Comparison of ENCODE assay signal across 8 cellular contexts in the genomic region with DNA sequence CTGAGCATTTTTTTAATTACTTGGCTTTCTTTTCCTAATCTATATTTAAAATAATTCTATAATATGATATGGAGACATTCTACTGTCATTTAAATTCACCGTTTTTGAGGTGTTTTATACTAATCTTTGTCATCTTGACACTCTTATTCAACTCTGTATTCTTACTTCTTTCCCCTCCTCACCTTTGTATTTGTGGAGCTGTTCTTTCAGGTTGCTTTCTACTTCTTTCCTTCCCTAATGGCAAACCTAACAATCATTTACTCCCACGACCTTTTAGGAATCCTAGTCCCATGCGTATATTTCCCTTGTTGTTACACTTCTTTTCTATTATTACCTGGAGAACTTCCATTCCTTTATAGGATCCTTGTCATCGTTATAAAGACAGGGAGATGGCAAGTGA.
DNase-seq lines count a peak whose midpoint lies in the region; ATAC-seq, FAIRE-seq and TF ChIP-seq lines count a peak whose summit lies in the region.
"Not testable (repeated sequence)": the region's sequence is repeated elsewhere in the genome, so short reads cannot be mapped to it uniquely, and the experiment has no call there.

No MANE protein-coding gene starts in this region.

- not testable (repeated sequence) for H3K27me3 Mint-ChIP-seq in stimulated activated memory B cell treated with anti-CD40 and anti-IgM and Interleukin-4, amounts not matched to agents 10 μg/mL and 1 μg/mL and 100 μg/mL, for 72 hours

- not testable (repeated sequence) for H3K4me2 ChIP-seq in A549; H1 (ENCODE audit: insufficient read depth in 1 of 2, low read depth in 2 of 2, low read length in 2 of 2)

- H3K56ac ChIP-seq in H1 (replicated peaks; ENCODE audit: insufficient read length, low read depth, low read length), result not testable (repeated sequence)

- not testable (repeated sequence) for H2BK15ac ChIP-seq in H1 (ENCODE audit: low read length)

- not testable (repeated sequence) for H2AFZ ChIP-seq in H1 (ENCODE audit: low read length)

- not testable (repeated sequence) for H4K20me1 ChIP-seq in H1 (replicated peaks in 1 of 2; ENCODE audit: control insufficient read depth in 1 of 2, insufficient read depth in 2 of 2, low read length in 2 of 2)

- not testable (repeated sequence) for TF ChIP-seq CTCF in A549 (IDR thresholded peaks at IDR 0.05); H1 (IDR thresholded peaks at IDR 0.05; ENCODE audit: control extremely low read depth in 1 of 3, insufficient read depth in 1 of 3, low read depth in 1 of 3, low read length in 3 of 3); thoracic aorta (IDR thresholded peaks at IDR 0.05); upper lobe of left lung (IDR thresholded peaks at IDR 0.05)

- POLR2A ChIA-PET in A549 (lab: Yijun Ruan, JAX); H1 (lab: Charles Lee; ENCODE audit: partially characterized antibody): not testable (repeated sequence)

- H2BK120ac ChIP-seq in H1 (replicated peaks; ENCODE audit: low read depth, low read length), result not testable (repeated sequence)

- not testable (repeated sequence) for H3K79me2 ChIP-seq in H1 (ENCODE audit: control insufficient read depth in 1 of 2, insufficient read depth in 2 of 2, low read length in 2 of 2)

- H2BK12ac ChIP-seq in H1 (ENCODE audit: low read depth, low read length), result not testable (repeated sequence)

- H3K4ac ChIP-seq in H1 (replicated peaks; ENCODE audit: insufficient read length, low read depth, low read length), result not testable (repeated sequence)

- 1% methylated on average over 4 of the region's 4 CpGs for WGBS in A549 (ENCODE audit: missing lambda C conversion rate)
- 32% methylated on average over 4 of the region's 4 CpGs; no CpG with 5 or more reads in 1 of the 2 experiments for WGBS in H1 (ENCODE audit: extremely low coverage in 1 of 2, insufficient coverage in 1 of 2, insufficient read length in 1 of 2, insufficient replicate concordance in 2 of 2, low coverage in 1 of 2, low lambda C conversion rate in 2 of 2, missing lambda C conversion rate in 1 of 2), 2 experiments
- WGBS in upper lobe of left lung, 2 donors, result 21 to 22% methylated on average over 3 to 4 of the region's 4 CpGs
- WGBS in aorta, 2 donors, result 25 to 27% methylated on average over 3 to 4 of the region's 4 CpGs

- CTCF ChIA-PET in A549 (lab: Yijun Ruan, JAX); H1 (lab: Charles Lee; ENCODE audit: partially characterized antibody): not testable (repeated sequence)

- not testable (repeated sequence) for H3K9me3 ChIP-seq in A549; H1 (ENCODE audit: insufficient read depth in 2 of 2, low read depth in 1 of 2, low read length in 1 of 2); thoracic aorta; upper lobe of left lung; aorta (ENCODE audit: control insufficient read depth, low read length)

- H3K9ac ChIP-seq in H1 (replicated peaks in 1 of 4; ENCODE audit: extremely low read depth in 1 of 4, low read depth in 3 of 4, low read length in 3 of 4), result not testable (repeated sequence)

- not testable (repeated sequence) for H3K18ac ChIP-seq in H1 (ENCODE audit: extremely low read depth, low read length)

- H3K23me2 ChIP-seq in H1 (ENCODE audit: low read depth, low read length), result not testable (repeated sequence)

- H2BK5ac ChIP-seq in H1 (ENCODE audit: low read depth, low read length), result not testable (repeated sequence)

- not testable (repeated sequence) for ATAC-seq in A549
- ATAC-seq in esophagus mucosa, result peak; percentile 25
- peak; percentile 20 for ATAC-seq in stimulated activated memory B cell treated with anti-CD40 and anti-IgM and Interleukin-4, amounts not matched to agents 10 μg/mL and 1 μg/mL and 100 μg/mL, for 72 hours
- ATAC-seq in thoracic aorta (ENCODE audit: insufficient number of reproducible peaks, low FRiP score, low read depth), result peak; percentile 48
- ATAC-seq in upper lobe of left lung (ENCODE audit: low FRiP score in 2 of 2), result peak; percentile 37 to 57
- peak; percentile 57 for ATAC-seq in aorta (ENCODE audit: low FRiP score)

- not testable (repeated sequence) for H4K91ac ChIP-seq in H1 (replicated peaks; ENCODE audit: insufficient read length, low read length)

- H3K36me3 Mint-ChIP-seq in stimulated activated memory B cell treated with anti-CD40 and anti-IgM and Interleukin-4, amounts not matched to agents 10 μg/mL and 1 μg/mL and 100 μg/mL, for 72 hours, result not testable (repeated sequence)

- not testable (repeated sequence) for H3K4me1 Mint-ChIP-seq in stimulated activated memory B cell treated with anti-CD40 and anti-IgM and Interleukin-4, amounts not matched to agents 10 μg/mL and 1 μg/mL and 100 μg/mL, for 72 hours

- H2AK5ac ChIP-seq in H1 (ENCODE audit: low read depth, low read length), result not testable (repeated sequence)

- peak; percentile 68 for FAIRE-seq in A549 (lab: Jason Lieb, UNC)
- peak; percentile 33 for FAIRE-seq in GM12892 (lab: Jason Lieb, UNC)
- peak; percentile 7 for FAIRE-seq in H1 (lab: Jason Lieb, UNC)

- TF ChIP-seq EP300 in A549 (IDR thresholded peaks at IDR 0.05); H1 (IDR thresholded peaks at IDR 0.05; ENCODE audit: borderline replicate concordance in 1 of 2, low read depth in 2 of 2, low read length in 2 of 2); upper lobe of left lung (IDR thresholded peaks at IDR 0.05): not testable (repeated sequence)

- H3K23ac ChIP-seq in H1 (ENCODE audit: insufficient read length), result not testable (repeated sequence)

- not testable (repeated sequence) for H3K14ac ChIP-seq in H1 (ENCODE audit: insufficient read length)

- H4K5ac ChIP-seq in H1 (ENCODE audit: insufficient read length, low read depth, low read length), result not testable (repeated sequence)

- H2BK20ac ChIP-seq in H1 (ENCODE audit: low read length), result not testable (repeated sequence)

- intact Hi-C loops in aorta (cut with DNase I), result not testable (repeated sequence)

- TF ChIP-seq POLR2A in A549 (IDR thresholded peaks at IDR 0.05; ENCODE audit: low read length); GM12892 (IDR thresholded peaks at IDR 0.05; ENCODE audit: low read depth, low read length); H1 (IDR thresholded peaks at IDR 0.05; ENCODE audit: control extremely low read depth in 1 of 2, low read depth in 2 of 2, low read length in 2 of 2); upper lobe of left lung (IDR thresholded peaks at IDR 0.05): not testable (repeated sequence)

- not testable (repeated sequence) for H3K27ac ChIP-seq in A549; H1 (ENCODE audit: low read depth, low read length); thoracic aorta; upper lobe of left lung; aorta (ENCODE audit: low read depth in 1 of 2, low read length in 2 of 2)

- not testable (repeated sequence) for TF ChIP-seq RAD21 in A549 (conservative IDR thresholded peaks at IDR 0.05 in 1 of 2, IDR thresholded peaks at IDR 0.05 in 1 of 2); H1 (IDR thresholded peaks at IDR 0.05 in 1 of 2, conservative IDR thresholded peaks at IDR 0.05 in 1 of 2; ENCODE audit: low read depth in 2 of 2, low read length in 2 of 2)

- not testable (repeated sequence) for H3K4me3 ChIP-seq in A549; H1 (ENCODE audit: extremely low read depth in 1 of 4, insufficient read depth in 2 of 4, low read depth in 3 of 4, low read length in 4 of 4); thoracic aorta; upper lobe of left lung; aorta (ENCODE audit: low read length in 2 of 2)

- not testable (repeated sequence) for H4K8ac ChIP-seq in H1 (ENCODE audit: extremely low read depth, insufficient read depth, low read length)

- not testable (repeated sequence) for H3K27ac Mint-ChIP-seq in stimulated activated memory B cell treated with anti-CD40 and anti-IgM and Interleukin-4, amounts not matched to agents 10 μg/mL and 1 μg/mL and 100 μg/mL, for 72 hours

- not testable (repeated sequence) for DNase-seq in A549 (ENCODE audit: low read depth in 1 of 2, low spot score in 1 of 2); GM12892 (ENCODE audit: insufficient read length); H1 (ENCODE audit: low read depth in 1 of 2, low spot score in 2 of 2); thoracic aorta (ENCODE audit: low spot score); upper lobe of left lung; aorta

- H3K4me1 ChIP-seq in A549; H1 (replicated peaks in 1 of 4; ENCODE audit: control insufficient read depth in 3 of 4, insufficient read depth in 4 of 4, low read length in 3 of 4); thoracic aorta (ENCODE audit: control insufficient read depth in 1 of 2, low read depth in 2 of 2); upper lobe of left lung; aorta (ENCODE audit: control insufficient read depth in 1 of 2, insufficient read depth in 2 of 2, low read length in 2 of 2): not testable (repeated sequence)

- not testable (repeated sequence) for H3K4me3 Mint-ChIP-seq in stimulated activated memory B cell treated with anti-CD40 and anti-IgM and Interleukin-4, amounts not matched to agents 10 μg/mL and 1 μg/mL and 100 μg/mL, for 72 hours

- not testable (repeated sequence) for H3K36me3 ChIP-seq in H1 (ENCODE audit: control insufficient read depth in 2 of 4, insufficient read depth in 4 of 4, low read length in 3 of 4); thoracic aorta; upper lobe of left lung; aorta (ENCODE audit: control insufficient read depth in 1 of 2, insufficient read depth in 2 of 2, low read length in 1 of 2)

- H3K27me3 ChIP-seq in H1 (replicated peaks in 1 of 4; ENCODE audit: control insufficient read depth in 3 of 4, extremely low read depth in 1 of 4, insufficient read depth in 3 of 4, low read length in 3 of 4); thoracic aorta (replicated peaks; ENCODE audit: insufficient read depth); upper lobe of left lung; aorta (ENCODE audit: control insufficient read depth in 1 of 2, insufficient read depth in 2 of 2, low read length in 1 of 2): not testable (repeated sequence)

- not testable (repeated sequence) for H3K9me3 Mint-ChIP-seq in stimulated activated memory B cell treated with anti-CD40 and anti-IgM and Interleukin-4, amounts not matched to agents 10 μg/mL and 1 μg/mL and 100 μg/mL, for 72 hours

- H3K79me1 ChIP-seq in H1 (ENCODE audit: low read depth, low read length), result not testable (repeated sequence)
